In genomic region chr19:7862413-7862951, GRCh38 we compare ENCODE assay signal across 8 cellular contexts. TPM values are rescaled to one million over a fixed set of nuclear protein-coding genes. Genes with fewer than 3 reads are reported as not detected.
A peak's percentile ranks its signal among the peaks of the same experiment; 100 is the strongest.
DNase-seq lines count a peak whose midpoint lies in the region; ATAC-seq lines count a peak whose summit lies in the region.

No MANE protein-coding gene starts in this region.

- no peaks in the 10 kb centered on the region for H3K9me3 Mint-ChIP-seq in activated naive CD4-positive, alpha-beta T cell treated with anti-CD3 and anti-CD28 coated beads, Interleukin-2, amount 50 U/mL, for 72 hours

- no peak overlapping the region for H3K27ac Mint-ChIP-seq in activated naive CD4-positive, alpha-beta T cell treated with anti-CD3 and anti-CD28 coated beads, Interleukin-2, amount 50 U/mL, for 72 hours

- peak; percentile 51 to 81 for ATAC-seq in activated naive CD4-positive, alpha-beta T cell treated with anti-CD3 and anti-CD28 coated beads, Interleukin-2, amount 50 U/mL, for 72 hours
- ATAC-seq in HG03457 (IDR thresholded peaks at IDR 0.05; ENCODE audit: unreplicated experiment), result no peak
- no peak for ATAC-seq in GM18858 (IDR thresholded peaks at IDR 0.05; ENCODE audit: unreplicated experiment)
- no peak for ATAC-seq in HG03045 (IDR thresholded peaks at IDR 0.05; ENCODE audit: unreplicated experiment)

- DNase-seq in DMS153 (lab: John Stamatoyannopoulos, UW) (peak; percentile 69), SK-N-DZ (ENCODE audit: low spot score) (peak; percentile 52), hypothalamus (lab: John Stamatoyannopoulos, UW) (peak in 26 of 51 donors; percentile 5 to 73 (median 34))
- DNase-seq in activated naive CD4-positive, alpha-beta T cell treated with anti-CD3 and anti-CD28 coated beads, Interleukin-2, amount 50 U/mL, for 72 hours (ENCODE audit: low spot score in 2 of 2), result peak in 1 of 2 donors; percentile 82
- peak; percentile 27 to 66 (median 53) for DNase-seq in stimulated activated CD4-positive, alpha-beta T cell treated with anti-CD3 and anti-CD28 coated beads, Interleukin-1b, Interleukin-23, amount 100 ng/mL, for 24 hours (ENCODE audit: low read depth in 4 of 4, low spot score in 1 of 4)

- no peaks in the 10 kb centered on the region for H3K36me3 Mint-ChIP-seq in activated naive CD4-positive, alpha-beta T cell treated with anti-CD3 and anti-CD28 coated beads, Interleukin-2, amount 50 U/mL, for 72 hours

RNA-seq across cellular contexts. Expression of gene PRR36, which starts 11.7 kb away (rescaled TPM):
- polyA plus RNA-seq in SK-N-DZ (2014; cell fraction: cytosol; rRNA removed), result 1.3 and 2.0 TPM in 2 replicates
- 1.9 and 6.1 TPM in 2 replicates for polyA plus RNA-seq in SK-N-DZ (2014; cell fraction: nucleus; rRNA removed)
- under 1 TPM; 0.20 to 0.97 TPM for total RNA-seq in activated naive CD4-positive, alpha-beta T cell treated with anti-CD3 and anti-CD28 coated beads, Interleukin-2, amount 50 U/mL, for 72 hours

RNA-seq across cellular contexts. Expression of gene LRRC8E, which starts 25.8 kb away (rescaled TPM):
- polyA plus RNA-seq in SK-N-DZ (2014; cell fraction: cytosol; rRNA removed), result 0.61 and 1.1 TPM in 2 replicates
- polyA plus RNA-seq in SK-N-DZ (2014; cell fraction: nucleus; rRNA removed), result 0.18 and 0.23 TPM in 2 replicates
- not detected for total RNA-seq in activated naive CD4-positive, alpha-beta T cell treated with anti-CD3 and anti-CD28 coated beads, Interleukin-2, amount 50 U/mL, for 72 hours

RNA-seq across cellular contexts. Expression of gene EVI5L, which starts 32.5 kb away (rescaled TPM):
- 6.2 and 6.3 TPM in 2 replicates for polyA plus RNA-seq in SK-N-DZ (2014; cell fraction: cytosol; rRNA removed)
- polyA plus RNA-seq in SK-N-DZ (2014; cell fraction: nucleus; rRNA removed), result 9.5 and 13.8 TPM in 2 replicates
- 1 to 10 TPM; 4.6 to 7.8 TPM for total RNA-seq in activated naive CD4-positive, alpha-beta T cell treated with anti-CD3 and anti-CD28 coated beads, Interleukin-2, amount 50 U/mL, for 72 hours

RNA-seq across cellular contexts. Expression of gene MAP2K7, which starts 41.2 kb away (rescaled TPM):
- 20.8 and 28.7 TPM in 2 replicates for polyA plus RNA-seq in SK-N-DZ (2014; cell fraction: cytosol; rRNA removed)
- polyA plus RNA-seq in SK-N-DZ (2014; cell fraction: nucleus; rRNA removed), result 35.1 and 44.5 TPM in 2 replicates
- total RNA-seq in activated naive CD4-positive, alpha-beta T cell treated with anti-CD3 and anti-CD28 coated beads, Interleukin-2, amount 50 U/mL, for 72 hours, result 10 to 100 TPM; 38.4 to 55.3 TPM

RNA-seq across cellular contexts. Expression of gene TGFBR3L, which starts 52.1 kb away (rescaled TPM):
- polyA plus RNA-seq in SK-N-DZ (2014; cell fraction: cytosol; rRNA removed), result 9.0 and 21.7 TPM in 2 replicates
- polyA plus RNA-seq in SK-N-DZ (2014; cell fraction: nucleus; rRNA removed), result 11.4 and 25.5 TPM in 2 replicates
- total RNA-seq in activated naive CD4-positive, alpha-beta T cell treated with anti-CD3 and anti-CD28 coated beads, Interleukin-2, amount 50 U/mL, for 72 hours, result 1 to 10 TPM; 3.3 to 5.8 TPM

Comparison
In these comparisons a context has a peak if more than half of its experiments do, and no peak if none do; other contexts are left out.
1. ATAC-seq: peak in activated naive CD4-positive, alpha-beta T cell treated with anti-CD3 and anti-CD28 coated beads, Interleukin-2, amount 50 U/mL, for 72 hours (2 of 2); none in HG03457 (single experiment), GM18858 (single experiment) and HG03045 (single experiment).